In genomic region chr6:7261030-7261841, GRCh38 we compare ENCODE assay signal across 1 cellular context.
TF ChIP-seq lines count a peak whose summit lies in the region.

No MANE protein-coding gene starts in this region.

TF ChIP-seq in WTC11, 78 proteins besides CTCF, POLR2A, EP300 and RAD21 (continued from another document):
- TF ChIP-seq PRDM15 (CRISPR knock-in tag; IDR thresholded peaks at IDR 0.05) (no peak), JUN (CRISPR knock-in tag; IDR thresholded peaks at IDR 0.05) (no peak), ZNF219 (CRISPR knock-in tag; IDR thresholded peaks at IDR 0.05; ENCODE audit: borderline replicate concordance) (no peak), ETV6 (CRISPR knock-in tag; IDR thresholded peaks at IDR 0.05) (0 out of 2 replicates have a peak, but pooled peaks have one; percentile 25), MLX (CRISPR knock-in tag; IDR thresholded peaks at IDR 0.05) (no peak), ZBTB21 (CRISPR knock-in tag; IDR thresholded peaks at IDR 0.05; ENCODE audit: borderline replicate concordance) (no peak), ZSCAN18 (CRISPR knock-in tag; IDR thresholded peaks at IDR 0.05) (no peak), ZNF121 (CRISPR knock-in tag; IDR thresholded peaks at IDR 0.05) (0 out of 2 replicates have a peak, but pooled peaks have one; percentile 17), ZNF263 (CRISPR knock-in tag; IDR thresholded peaks at IDR 0.05; ENCODE audit: low read depth) (no peak), AFF4 (CRISPR knock-in tag; IDR thresholded peaks at IDR 0.05; ENCODE audit: borderline replicate concordance) (no peak), IRF2 (CRISPR knock-in tag; IDR thresholded peaks at IDR 0.05; ENCODE audit: borderline replicate concordance, low read depth) (no peak), CBFB (CRISPR knock-in tag; IDR thresholded peaks at IDR 0.05; ENCODE audit: low read depth) (0 out of 2 replicates have a peak, but pooled peaks have one; percentile 33), NR1H2 (CRISPR knock-in tag; IDR thresholded peaks at IDR 0.05) (no peak)
